In the genomic region with DNA sequence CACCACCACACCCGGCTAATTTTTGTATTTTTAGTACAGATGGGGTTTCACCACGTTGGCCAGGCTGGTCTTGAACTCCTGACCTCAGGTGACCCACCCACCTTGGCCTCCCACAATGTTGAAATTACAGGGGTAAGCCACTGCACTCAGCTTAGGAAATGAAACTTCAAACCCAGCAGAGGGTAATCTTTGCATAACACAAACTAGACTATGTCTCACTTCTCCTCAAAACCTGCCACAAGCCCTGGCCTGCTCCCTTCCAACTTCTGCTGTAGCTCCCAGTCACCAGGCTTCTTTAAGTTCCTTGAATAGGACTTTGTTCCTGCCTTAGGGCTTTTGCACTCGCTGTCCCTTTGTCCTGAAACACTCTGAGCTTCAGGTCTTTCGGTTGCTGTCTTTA, we compare ENCODE assay signal across 10 cellular contexts. TPM values are rescaled to one million over a fixed set of nuclear protein-coding genes. Genes with fewer than 3 reads are reported as not detected.
DNase-seq lines count a peak whose midpoint lies in the region; ATAC-seq and TF ChIP-seq lines count a peak whose summit lies in the region.
"Had no signal": no experiment of that assay in that cellular context is flagged by ENCODE, and none has a peak within 500 bp of the region (broad histone marks: within the 10 kb centered on the region; RNA-seq: fewer than 3 reads in every experiment).

No MANE protein-coding gene starts in this region.

- no peaks in the 10 kb centered on the region for H3K9me2 ChIP-seq in PC-3 (replicated peaks; ENCODE audit: low read length)

- H3K9ac ChIP-seq in PC-3 (ENCODE audit: low read length) = peak overlapping the region; percentile 94
- no peak overlapping the region for H3K9ac ChIP-seq in trophoblast cell (ENCODE audit: low read length)

- no CpG with 5 or more reads among the region's 4 CpGs for WGBS in trophoblast cell (ENCODE audit: extremely low coverage, insufficient coverage, insufficient read length)
- 51 to 57% (median 53%) methylated on average over 4 of the region's 4 CpGs for WGBS in psoas muscle, 3 donors

- H3K27me3 ChIP-seq in PC-3 (ENCODE audit: low read length) (no peaks in the 10 kb centered on the region), trophoblast cell (ENCODE audit: insufficient read depth, low read length) (no peaks in the 10 kb centered on the region), psoas muscle (ENCODE audit: insufficient read depth in 3 of 3, low read length in 2 of 3) (no peaks in the 10 kb centered on the region)
- H3K27me3 ChIP-seq: MG63 had no signal

- no peak overlapping the region for H4K12ac ChIP-seq in trophoblast cell (ENCODE audit: low read depth, low read length)

- CTCF ChIA-PET in PC-3 (lab: Charles Lee) = no interaction called here

- POLR2A ChIA-PET in PC-3 (lab: Charles Lee; ENCODE audit: unreplicated experiment) = no interaction called here

- no peak overlapping the region for H3K18ac ChIP-seq in trophoblast cell (ENCODE audit: low read length)

- H3K23ac ChIP-seq in trophoblast cell (ENCODE audit: low read length) = no peak overlapping the region

- H2AFZ ChIP-seq in PC-3 (ENCODE audit: low read length) (no peak overlapping the region), trophoblast cell (ENCODE audit: insufficient read depth, low read length, poor library complexity) (no peak overlapping the region)

- no peak for TF ChIP-seq CTCF in PC-3 (conservative IDR thresholded peaks at IDR 0.05; ENCODE audit: low read depth, low read length)
- TF ChIP-seq CTCF in psoas muscle (IDR thresholded peaks at IDR 0.05) = no peak

- H4K91ac ChIP-seq in trophoblast cell (ENCODE audit: low read depth, low read length) = peak overlapping the region; percentile 2

- DNase-seq in PC-3 (no peak), trophoblast cell (peak; percentile 66 to 76), NCI-H1436 treated with DMSO at 0.1 percent for 48 hours (lab: John Stamatoyannopoulos, UW) (no peak), psoas muscle (no peak)
- DNase-seq in stimulated activated CD4-positive, alpha-beta T cell treated with anti-CD3 and anti-CD28 coated beads, Interleukin-15, amount 100 ng/mL, for 24 hours = no peak
- DNase-seq: MG63, T1000 had no signal

- H4K8ac ChIP-seq in trophoblast cell (ENCODE audit: low read depth, low read length) = no peak overlapping the region

- H3K79me1 ChIP-seq in trophoblast cell (ENCODE audit: low read length) = peaks cover 7% of the 10 kb centered on the region

- H3K27ac ChIP-seq in PC-3 (ENCODE audit: low read length) (peak overlapping the region; percentile 99), trophoblast cell (ENCODE audit: low read depth, low read length) (no peak overlapping the region), psoas muscle (no peak overlapping the region)

- H3F3A ChIP-seq in PC-3 (ENCODE audit: low read length, unreplicated experiment) = peaks cover 21% of the 10 kb centered on the region

- no peak overlapping the region for H2AK5ac ChIP-seq in trophoblast cell (ENCODE audit: low read length)

- ATAC-seq in GM18909 (IDR thresholded peaks at IDR 0.05; ENCODE audit: poor library complexity, unreplicated experiment) (peak; percentile 81), HG02870 (IDR thresholded peaks at IDR 0.05; ENCODE audit: unreplicated experiment) (peak; percentile 91), PC-3 (no peak), psoas muscle (no peak), HG03521 (IDR thresholded peaks at IDR 0.05; ENCODE audit: unreplicated experiment) (no peak)

- H2BK12ac ChIP-seq in trophoblast cell (ENCODE audit: low read length) = no peak overlapping the region

- no peaks in the 10 kb centered on the region for H4K20me1 ChIP-seq in PC-3 (ENCODE audit: low read length)

- H3K14ac ChIP-seq in trophoblast cell (ENCODE audit: low read length) = no peak overlapping the region

- intact Hi-C loops in PC-3 (cut with micrococcal nuclease) = loop anchor here (5.0 kb wide), 1 partner anchor 240 kb away; no protein-coding TSS in a partner anchor
- intact Hi-C loops in psoas muscle (cut with DNase I) = no loop called here

- H3K4me3 ChIP-seq in PC-3 (ENCODE audit: low read length) = no peak overlapping the region
- H3K4me3 ChIP-seq in trophoblast cell (ENCODE audit: low read depth, low read length) = no peak overlapping the region
- H3K4me3 ChIP-seq in psoas muscle = no peak overlapping the region
- H3K4me3 ChIP-seq: MG63 had no signal

- BruUV-seq in PC-3 (replicated peaks; lab: Mats Ljungman, UMichigan) = no TSS peak

- H3K4me2 ChIP-seq in PC-3 (ENCODE audit: low read length) (no peak overlapping the region), trophoblast cell (ENCODE audit: low read length) (no peak overlapping the region)

- no peak overlapping the region for H3K4ac ChIP-seq in trophoblast cell (ENCODE audit: low read depth, low read length)

- no peak overlapping the region for H2BK5ac ChIP-seq in trophoblast cell (ENCODE audit: low read depth, low read length, poor library complexity)

- H3K79me2 ChIP-seq in PC-3 (ENCODE audit: low read length) (no peaks in the 10 kb centered on the region), trophoblast cell (ENCODE audit: control insufficient read depth, insufficient read depth, low read length, poor library complexity) (no peaks in the 10 kb centered on the region)

- H3K9me3 ChIP-seq in PC-3 (ENCODE audit: low read length) (no peaks in the 10 kb centered on the region), trophoblast cell (ENCODE audit: insufficient read depth, low read depth, low read length) (peaks cover 2% of the 10 kb centered on the region), psoas muscle (no peaks in the 10 kb centered on the region)
- H3K9me3 ChIP-seq: MG63 had no signal

- H3K36me3 ChIP-seq in PC-3 (ENCODE audit: low read depth, low read length) = no peaks in the 10 kb centered on the region
- H3K36me3 ChIP-seq in trophoblast cell (ENCODE audit: control insufficient read depth in 1 of 2, insufficient read depth in 2 of 2, low read length in 2 of 2) = no peaks in the 10 kb centered on the region
- no peaks in the 10 kb centered on the region for H3K36me3 ChIP-seq in psoas muscle (ENCODE audit: insufficient read depth in 1 of 2, low read depth in 1 of 2)
- H3K36me3 ChIP-seq: MG63 had no signal

- H2BK120ac ChIP-seq in trophoblast cell (ENCODE audit: insufficient read depth, low read length, poor library complexity) = no peak overlapping the region

- H3K4me1 ChIP-seq in PC-3 (ENCODE audit: insufficient read depth, low read length) (peaks cover 71% of the 10 kb centered on the region), trophoblast cell (ENCODE audit: control insufficient read depth in 1 of 2, insufficient read depth in 2 of 2, low read length in 2 of 2) (peaks cover 14 to 18% of the 10 kb centered on the region in 2 experiments), psoas muscle (peaks cover 8% of the 10 kb centered on the region)

RNA-seq across cellular contexts. Expression of a gene that starts 39.2 kb away (rescaled TPM):
- total RNA-seq in PC-3 (2014; rRNA removed) = 114 and 175 TPM in 2 replicates
- 20.8 and 21.0 TPM in 2 replicates for polyA plus RNA-seq in trophoblast cell (2013)
- total RNA-seq in psoas muscle = 10 to 100 TPM in 1 of 4 donors, 1 to 10 TPM in 3; 4.4 to 10.8 (median 4.5) TPM
- polyA plus RNA-seq in psoas muscle = 1 to 10 TPM; 1.4 to 3.3 (median 1.8) TPM

RNA-seq across cellular contexts. Expression of a gene that starts 59.7 kb away (rescaled TPM):
- total RNA-seq in PC-3 (2014; rRNA removed) = 80.6 and 94.1 TPM in 2 replicates
- 108 and 113 TPM in 2 replicates for polyA plus RNA-seq in trophoblast cell (2013)
- 100 to 1,000 TPM; 513 to 926 (median 752) TPM for total RNA-seq in psoas muscle
- polyA plus RNA-seq in psoas muscle = 100 to 1,000 TPM; 365 to 759 (median 405) TPM

Comparison
In these comparisons a context has a peak if more than half of its experiments do, and no peak if none do; other contexts are left out.
1. ATAC-seq: peak in GM18909 (single experiment) and HG02870 (single experiment); none in PC-3 (single experiment), psoas muscle (0 of 4) and HG03521 (single experiment).
2. DNase-seq: peak in trophoblast cell (2 of 2); none in PC-3 (single experiment), NCI-H1436 treated with DMSO at 0.1 percent for 48 hours (single experiment), psoas muscle (0 of 2) and stimulated activated CD4-positive, alpha-beta T cell treated with anti-CD3 and anti-CD28 coated beads, Interleukin-15, amount 100 ng/mL, for 24 hours (single experiment).